In genomic region chr3:21860657-21861056, GRCh38 we compare ENCODE assay signal across 34 cellular contexts.
"Had no signal": no experiment of that assay in that cellular context is flagged by ENCODE, and none has a peak within 500 bp of the region (broad histone marks: within the 10 kb centered on the region; RNA-seq: fewer than 3 reads in every experiment).

No MANE protein-coding gene starts in this region.

- H3K27ac ChIP-seq: ascending aorta, cardiac muscle cell, VCaP had no signal

- H3K27me3 ChIP-seq: ascending aorta, cardiac muscle cell had no signal

- H3K4me1 Mint-ChIP-seq: activated B cell treated with CpG ODN at 0.5 μM for 24 hours; activated CD4-positive, alpha-beta memory T cell treated with anti-CD3 and anti-CD28 coated beads, Interleukin-2, amount 10 ng/mL, durations not matched to agents 7 days and 5 days; activated CD4-positive, alpha-beta T cell treated with anti-CD3 and anti-CD28 coated beads, Interleukin-2, amount 10 ng/mL, durations not matched to agents 7 days and 5 days; activated CD8-positive, alpha-beta memory T cell treated with anti-CD3 and anti-CD28 coated beads, Interleukin-2, amount 10 ng/mL, durations not matched to agents 7 days and 5 days; activated naive CD4-positive, alpha-beta T cell treated with anti-CD3 and anti-CD28 coated beads, Interleukin-2, amount 10 ng/mL, durations not matched to agents 7 days and 5 days; activated naive CD4-positive, alpha-beta T cell treated with anti-CD3 and anti-CD28 coated beads, Interleukin-2, amount 50 U/mL, for 24 hours; activated naive CD8-positive, alpha-beta T cell treated with anti-CD3 and anti-CD28 coated beads, Interleukin-2, amount 10 ng/mL, durations not matched to agents 7 days and 5 days; activated naive CD8-positive, alpha-beta T cell treated with anti-CD3 and anti-CD28 coated beads, Interleukin-2, amount 50 U/mL, for 24 hours; central memory CD8-positive, alpha-beta T cell had no signal

- H3K9me3 Mint-ChIP-seq: activated B cell treated with CpG ODN at 0.5 μM for 24 hours had no signal

- H3K4me3 Mint-ChIP-seq: activated B cell treated with CpG ODN at 0.5 μM for 24 hours; activated CD4-positive, alpha-beta memory T cell treated with anti-CD3 and anti-CD28 coated beads, Interleukin-2, amount 10 ng/mL, durations not matched to agents 7 days and 5 days; activated CD4-positive, alpha-beta T cell treated with anti-CD3 and anti-CD28 coated beads, Interleukin-2, amount 10 ng/mL, durations not matched to agents 7 days and 5 days; activated CD8-positive, alpha-beta memory T cell treated with anti-CD3 and anti-CD28 coated beads, Interleukin-2, amount 10 ng/mL, durations not matched to agents 7 days and 5 days; activated CD8-positive, alpha-beta T cell treated with anti-CD3 and anti-CD28 coated beads, Interleukin-2, amount 10 ng/mL, durations not matched to agents 7 days and 5 days; activated naive CD4-positive, alpha-beta T cell treated with anti-CD3 and anti-CD28 coated beads, Interleukin-2, amount 10 ng/mL, durations not matched to agents 7 days and 5 days; activated naive CD4-positive, alpha-beta T cell treated with anti-CD3 and anti-CD28 coated beads, Interleukin-2, amount 50 U/mL, for 24 hours; activated naive CD8-positive, alpha-beta T cell; activated naive CD8-positive, alpha-beta T cell treated with anti-CD3 and anti-CD28 coated beads, Interleukin-2, amount 10 ng/mL, durations not matched to agents 7 days and 5 days; activated naive CD8-positive, alpha-beta T cell treated with anti-CD3 and anti-CD28 coated beads, Interleukin-2, amount 50 U/mL, for 24 hours; activated T-cell treated with anti-CD3 and anti-CD28 coated beads, Interleukin-2, amount 50 U/mL, for 24 hours; brain; central memory CD8-positive, alpha-beta T cell; T-helper 1 cell treated with Interleukin-12 subunit alpha and Interleukin-12 subunit beta and Interleukin-4 antibody, amounts not matched to agents 30 μg/mL and 1 μg/mL, for 36 hours; T-helper 2 cell treated with Interferon-gamma antibody and Interleukin-4, amounts not matched to agents 5 μg/mL and 100 μg/mL, for 36 hours had no signal

- H3K4me1 ChIP-seq: ascending aorta had no signal

- H3K4me3 ChIP-seq: ascending aorta, cardiac muscle cell had no signal

- H3K36me3 Mint-ChIP-seq: activated CD8-positive, alpha-beta memory T cell treated with anti-CD3 and anti-CD28 coated beads, Interleukin-2, amount 10 ng/mL, durations not matched to agents 7 days and 5 days; activated naive CD4-positive, alpha-beta T cell treated with anti-CD3 and anti-CD28 coated beads, Interleukin-2, amount 10 ng/mL, durations not matched to agents 7 days and 5 days; activated naive CD4-positive, alpha-beta T cell treated with anti-CD3 and anti-CD28 coated beads, Interleukin-2, amount 50 U/mL, for 24 hours; activated naive CD8-positive, alpha-beta T cell; activated naive CD8-positive, alpha-beta T cell treated with anti-CD3 and anti-CD28 coated beads, Interleukin-2, amount 10 ng/mL, durations not matched to agents 7 days and 5 days; brain had no signal

- H3K27ac Mint-ChIP-seq: activated B cell treated with CpG ODN at 0.5 μM for 24 hours; activated CD4-positive, alpha-beta memory T cell treated with anti-CD3 and anti-CD28 coated beads, Interleukin-2, amount 10 ng/mL, durations not matched to agents 7 days and 5 days; activated CD4-positive, alpha-beta T cell treated with anti-CD3 and anti-CD28 coated beads, Interleukin-2, amount 10 ng/mL, durations not matched to agents 7 days and 5 days; activated CD8-positive, alpha-beta memory T cell treated with anti-CD3 and anti-CD28 coated beads, Interleukin-2, amount 10 ng/mL, durations not matched to agents 7 days and 5 days; activated CD8-positive, alpha-beta T cell treated with anti-CD3 and anti-CD28 coated beads, Interleukin-2, amount 10 ng/mL, durations not matched to agents 7 days and 5 days; activated naive CD4-positive, alpha-beta T cell treated with anti-CD3 and anti-CD28 coated beads, Interleukin-2, amount 10 ng/mL, durations not matched to agents 7 days and 5 days; activated naive CD4-positive, alpha-beta T cell treated with anti-CD3 and anti-CD28 coated beads, Interleukin-2, amount 50 U/mL, for 24 hours; activated naive CD8-positive, alpha-beta T cell; activated naive CD8-positive, alpha-beta T cell treated with anti-CD3 and anti-CD28 coated beads, Interleukin-2, amount 10 ng/mL, durations not matched to agents 7 days and 5 days; activated naive CD8-positive, alpha-beta T cell treated with anti-CD3 and anti-CD28 coated beads, Interleukin-2, amount 50 U/mL, for 24 hours; activated T-cell treated with anti-CD3 and anti-CD28 coated beads, Interleukin-2, amount 50 U/mL, for 24 hours; activated T-helper 2 cell treated with anti-CD3 and anti-CD28 coated beads, Interferon-gamma antibody, Interleukin-2, Interleukin-4, amounts not matched to agents 10 μg/mL and 5 μg/mL and 100 μg/mL, durations not matched to agents 14 hours and 24 hours and 36 hours; brain; T-helper 1 cell treated with Interleukin-12 subunit alpha and Interleukin-12 subunit beta and Interleukin-4 antibody, amounts not matched to agents 30 μg/mL and 1 μg/mL, for 36 hours; T-helper 2 cell treated with Interferon-gamma antibody and Interleukin-4, amounts not matched to agents 5 μg/mL and 100 μg/mL, for 36 hours had no signal

- H3K36me3 ChIP-seq: ascending aorta, cardiac muscle cell had no signal

- H3K9me3 ChIP-seq: ascending aorta had no signal

- H3K27me3 Mint-ChIP-seq: activated B cell treated with CpG ODN at 0.5 μM for 24 hours; activated CD4-positive, alpha-beta memory T cell treated with anti-CD3 and anti-CD28 coated beads, Interleukin-2, amount 10 ng/mL, durations not matched to agents 7 days and 5 days; activated CD4-positive, alpha-beta T cell treated with anti-CD3 and anti-CD28 coated beads, Interleukin-2, amount 10 ng/mL, durations not matched to agents 7 days and 5 days; activated CD8-positive, alpha-beta memory T cell treated with anti-CD3 and anti-CD28 coated beads, Interleukin-2, amount 10 ng/mL, durations not matched to agents 7 days and 5 days; activated naive CD4-positive, alpha-beta T cell treated with anti-CD3 and anti-CD28 coated beads, Interleukin-2, amount 10 ng/mL, durations not matched to agents 7 days and 5 days; activated naive CD4-positive, alpha-beta T cell treated with anti-CD3 and anti-CD28 coated beads, Interleukin-2, amount 50 U/mL, for 24 hours; activated naive CD8-positive, alpha-beta T cell; activated naive CD8-positive, alpha-beta T cell treated with anti-CD3 and anti-CD28 coated beads, Interleukin-2, amount 10 ng/mL, durations not matched to agents 7 days and 5 days; activated naive CD8-positive, alpha-beta T cell treated with anti-CD3 and anti-CD28 coated beads, Interleukin-2, amount 50 U/mL, for 24 hours; activated T-cell treated with anti-CD3 and anti-CD28 coated beads, Interleukin-2, amount 50 U/mL, for 24 hours; central memory CD8-positive, alpha-beta T cell had no signal

- DNase-seq: activated B cell treated with CpG ODN at 0.5 μM for 24 hours; activated CD4-positive, alpha-beta memory T cell treated with anti-CD3 and anti-CD28 coated beads, Interleukin-2, amount 10 ng/mL, durations not matched to agents 7 days and 5 days; activated CD4-positive, alpha-beta T cell treated with anti-CD3 and anti-CD28 coated beads for 4 hours; activated CD4-positive, alpha-beta T cell treated with anti-CD3 and anti-CD28 coated beads, Interleukin-2, amount 10 ng/mL, durations not matched to agents 7 days and 5 days; activated CD4-positive, alpha-beta T cell treated with anti-CD3 and anti-CD28 coated beads, Interleukin-2, amount 50 U/mL, for 48 hours; activated CD4-positive, CD25-positive, alpha-beta regulatory T cell treated with anti-CD3 and anti-CD28 coated beads, Interleukin-2, amount 50 U/mL, for 72 hours; activated CD8-positive, alpha-beta memory T cell treated with anti-CD3 and anti-CD28 coated beads for 24 hours; activated CD8-positive, alpha-beta memory T cell treated with anti-CD3 and anti-CD28 coated beads, Interleukin-2, amount 10 ng/mL, durations not matched to agents 7 days and 5 days; activated CD8-positive, alpha-beta memory T cell treated with anti-CD3 and anti-CD28 coated beads, Interleukin-2, amount 50 U/mL, for 48 hours; activated CD8-positive, alpha-beta T cell treated with anti-CD3 and anti-CD28 coated beads, Interleukin-2, amount 10 ng/mL, durations not matched to agents 7 days and 5 days; activated effector memory CD4-positive, alpha-beta T cell treated with Interleukin-2 at 50 U/mL for 16 hours; activated gamma-delta T cell; activated naive CD4-positive, alpha-beta T cell treated with anti-CD3 and anti-CD28 coated beads, Interleukin-2, amount 10 ng/mL, durations not matched to agents 7 days and 5 days; activated naive CD4-positive, alpha-beta T cell treated with Interleukin-2 at 50 U/mL for 16 hours; activated naive CD8-positive, alpha-beta T cell treated with anti-CD3 and anti-CD28 coated beads, Interleukin-2, amount 10 ng/mL, durations not matched to agents 7 days and 5 days; activated naive CD8-positive, alpha-beta T cell treated with anti-CD3 and anti-CD28 coated beads, Interleukin-2, amount 50 U/mL, for 24 hours; activated T-cell treated with anti-CD3 and anti-CD28 coated beads, Interleukin-2, amount 50 U/mL, for 24 hours; activated T-cell treated with anti-CD3 and anti-CD28 coated beads, Interleukin-2, amount 50 U/mL, for 48 hours; amygdala; anterior cingulate cortex; caudate nucleus; T-helper 1 cell; T-helper 2 cell; T-helper 9 cell had no signal
